ENCODE assay signal across 13 cellular contexts in the genomic region with DNA sequence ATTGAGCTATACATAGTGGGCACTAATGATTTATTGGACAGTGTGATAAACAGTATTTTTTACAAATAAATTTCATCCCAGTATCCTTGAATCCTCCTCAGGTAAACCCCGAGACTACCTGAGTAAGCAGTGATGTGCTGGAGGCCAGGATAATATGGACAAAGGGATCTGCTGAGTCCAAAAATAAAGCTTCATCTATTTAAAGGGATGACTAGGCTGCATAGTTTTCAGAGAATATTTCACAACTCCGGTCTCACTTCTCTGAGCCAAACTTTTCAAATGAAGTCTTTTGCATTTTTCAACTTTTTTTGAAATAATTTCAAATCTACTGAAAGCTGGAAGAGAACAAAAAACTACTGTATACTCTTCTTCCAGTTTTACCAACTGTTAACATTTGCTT. TPM values are rescaled to one million over a fixed set of nuclear protein-coding genes. Genes with fewer than 3 reads are reported as not detected.
DNase-seq lines count a peak whose midpoint lies in the region; ATAC-seq, FAIRE-seq and TF ChIP-seq lines count a peak whose summit lies in the region.
"Had no signal": no experiment of that assay in that cellular context is flagged by ENCODE, and none has a peak within 500 bp of the region (broad histone marks: within the 10 kb centered on the region; RNA-seq: fewer than 3 reads in every experiment).

No MANE protein-coding gene starts in this region.

- FAIRE-seq in K562 (lab: Jason Lieb, UNC), result peak; percentile 49

- TF ChIP-seq POLR2A in K562 (conservative IDR thresholded peaks at IDR 0.05), result no peak

- no peaks in the 10 kb centered on the region for H3K9me3 Mint-ChIP-seq in CD4-positive, CD25-positive, alpha-beta regulatory T cell
- no peaks in the 10 kb centered on the region for H3K9me3 Mint-ChIP-seq in HFFc6
- H3K9me3 Mint-ChIP-seq in activated T-helper 2 cell treated with anti-CD3 and anti-CD28 coated beads, Interferon-gamma antibody, Interleukin-2, Interleukin-4, amounts not matched to agents 10 μg/mL and 5 μg/mL and 100 μg/mL, durations not matched to agents 14 hours and 24 hours and 36 hours, result no peaks in the 10 kb centered on the region
- H3K9me3 Mint-ChIP-seq: CD4-positive, alpha-beta memory T cell had no signal

- no peaks in the 10 kb centered on the region for H3K9me1 ChIP-seq in K562 (ENCODE audit: control insufficient read depth, insufficient read depth, low read length)

- no peak for TF ChIP-seq RAD21 in K562 (CRISPR knock-in tag; conservative IDR thresholded peaks at IDR 0.05 in 1 of 2, IDR thresholded peaks at IDR 0.05 in 1 of 2)
- TF ChIP-seq RAD21 in neural cell (conservative IDR thresholded peaks at IDR 0.05), result no peak

- peaks cover 43% of the 10 kb centered on the region for H3K79me2 ChIP-seq in K562 (ENCODE audit: control insufficient read depth, insufficient read depth, low read length)
- H3K79me2 ChIP-seq in neural cell (replicated peaks; ENCODE audit: insufficient read depth, low read length), result peaks cover 23% of the 10 kb centered on the region

- no peak overlapping the region for H3K27ac ChIP-seq in CD4-positive, CD25-positive, alpha-beta regulatory T cell (ENCODE audit: insufficient read depth, low read length, poor library complexity, severe bottlenecking)
- H3K27ac ChIP-seq in K562 (ENCODE audit: extremely low read depth, low read depth, low read length) (no peak overlapping the region), neural cell (ENCODE audit: low read length) (no peak overlapping the region)
- H3K27ac ChIP-seq: coronary artery, stomach had no signal

- POLR2A ChIA-PET in K562 (lab: Yijun Ruan, JAX), result interaction anchor here (0.7 kb wide), 1 partner anchor 757 kb away, joined by 3 read pairs; no protein-coding TSS in a partner anchor

- no peaks in the 10 kb centered on the region for H4K20me1 ChIP-seq in K562 (replicated peaks; ENCODE audit: control insufficient read depth, insufficient read depth, low read length)
- H4K20me1 ChIP-seq in neural cell (ENCODE audit: insufficient read depth), result no peaks in the 10 kb centered on the region

- no peaks in the 10 kb centered on the region for H3K9me2 ChIP-seq in neural cell (ENCODE audit: insufficient read depth, low read length)

- peak overlapping the region in 3 of 4 donors; percentile 61 to 95 (median 87) for H3K4me3 Mint-ChIP-seq in CD4-positive, CD25-positive, alpha-beta regulatory T cell
- H3K4me3 Mint-ChIP-seq in HFFc6, result peak overlapping the region; percentile 91
- no peak overlapping the region for H3K4me3 Mint-ChIP-seq in activated T-helper 2 cell treated with anti-CD3 and anti-CD28 coated beads, Interferon-gamma antibody, Interleukin-2, Interleukin-4, amounts not matched to agents 10 μg/mL and 5 μg/mL and 100 μg/mL, durations not matched to agents 14 hours and 24 hours and 36 hours (ENCODE audit: low read depth)

- WGBS in K562 (ENCODE audit: insufficient coverage, low coverage, missing lambda C conversion rate), result 91% methylated on average over 2 of the region's 2 CpGs

- H3K9ac ChIP-seq in K562 (ENCODE audit: insufficient read depth in 1 of 2, low read depth in 2 of 2, low read length in 2 of 2) (no peak overlapping the region), neural cell (ENCODE audit: low read length) (no peak overlapping the region)

- intact Hi-C loops in K562 (cut with micrococcal nuclease), result no loop called here
- intact Hi-C loops in activated T-helper 2 cell treated with anti-CD3 and anti-CD28 coated beads, Interferon-gamma antibody, Interleukin-2, Interleukin-4, amounts not matched to agents 10 μg/mL and 5 μg/mL and 100 μg/mL, durations not matched to agents 14 hours and 24 hours and 36 hours (cut with micrococcal nuclease), result no loop called here

- H2AFZ ChIP-seq in K562 (ENCODE audit: low read depth, low read length) (no peak overlapping the region), neural cell (ENCODE audit: low read depth, low read length) (no peak overlapping the region)

- no peak for DNase-seq in CD4-positive, CD25-positive, alpha-beta regulatory T cell
- DNase-seq in HFFc6 (peak; percentile 43), K562 (ENCODE audit: extremely low read depth in 1 of 4, low spot score in 3 of 4) (no peak), NOMO-1 (lab: John Stamatoyannopoulos, UW; ENCODE audit: unreplicated experiment in 2 of 2) (no peak), NCI-H1930 (lab: John Stamatoyannopoulos, UW) (no peak)
- DNase-seq in activated T-helper 2 cell treated with anti-CD3 and anti-CD28 coated beads, Interferon-gamma antibody, Interleukin-2, Interleukin-4, amounts not matched to agents 10 μg/mL and 5 μg/mL and 100 μg/mL, durations not matched to agents 14 hours and 24 hours and 36 hours (ENCODE audit: low spot score), result no peak
- DNase-seq: CD4-positive, alpha-beta memory T cell; foreskin melanocyte; NCI-H1436; stomach had no signal

- no peak for ATAC-seq in CD4-positive, CD25-positive, alpha-beta regulatory T cell (ENCODE audit: low read depth in 2 of 2)
- no peak for ATAC-seq in K562
- no peak for ATAC-seq in activated CD4-positive, CD25-positive, alpha-beta regulatory T cell treated with anti-CD3 and anti-CD28 coated beads, Interleukin-2, amount 50 U/mL, for 24 hours

- H3K4me2 ChIP-seq in K562 (ENCODE audit: insufficient read depth, low read length) (no peak overlapping the region), neural cell (ENCODE audit: low read length) (peak overlapping the region; percentile 24)

- H3K4me1 ChIP-seq in CD4-positive, CD25-positive, alpha-beta regulatory T cell (ENCODE audit: control insufficient read depth, insufficient read depth, low read length, poor library complexity, severe bottlenecking), result peaks cover 20% of the 10 kb centered on the region
- peaks cover 7 to 11% of the 10 kb centered on the region in 2 experiments; a peak in 4 of 5 replicates for H3K4me1 ChIP-seq in K562 (replicated peaks in 1 of 2; ENCODE audit: control insufficient read depth in 2 of 2, insufficient read depth in 2 of 2, low read length in 2 of 2)

- H3K36me3 Mint-ChIP-seq in CD4-positive, CD25-positive, alpha-beta regulatory T cell, result no peaks in the 10 kb centered on the region
- 0 out of 2 replicates have a peak, but pooled peaks cover 6% of the 10 kb centered on the region for H3K36me3 Mint-ChIP-seq in HFFc6 (ENCODE audit: low read depth)
- H3K36me3 Mint-ChIP-seq in activated T-helper 2 cell treated with anti-CD3 and anti-CD28 coated beads, Interferon-gamma antibody, Interleukin-2, Interleukin-4, amounts not matched to agents 10 μg/mL and 5 μg/mL and 100 μg/mL, durations not matched to agents 14 hours and 24 hours and 36 hours (ENCODE audit: low read depth), result no peaks in the 10 kb centered on the region

- TF ChIP-seq EP300 in K562 (IDR thresholded peaks at IDR 0.05; ENCODE audit: low read length), result no peak
- TF ChIP-seq EP300 in neural cell (conservative IDR thresholded peaks at IDR 0.05; ENCODE audit: poor library complexity, severe bottlenecking), result no peak

- H3K27me3 Mint-ChIP-seq in CD4-positive, CD25-positive, alpha-beta regulatory T cell, result peaks cover 4% of the 10 kb centered on the region
- peaks cover 5% of the 10 kb centered on the region for H3K27me3 Mint-ChIP-seq in HFFc6 (ENCODE audit: insufficient read depth)
- no peaks in the 10 kb centered on the region for H3K27me3 Mint-ChIP-seq in activated T-helper 2 cell treated with anti-CD3 and anti-CD28 coated beads, Interferon-gamma antibody, Interleukin-2, Interleukin-4, amounts not matched to agents 10 μg/mL and 5 μg/mL and 100 μg/mL, durations not matched to agents 14 hours and 24 hours and 36 hours (ENCODE audit: low read depth)
- H3K27me3 Mint-ChIP-seq: CD4-positive, alpha-beta memory T cell had no signal

- TF ChIP-seq CTCF in HFFc6 (IDR thresholded peaks at IDR 0.05), result no peak
- no peak for TF ChIP-seq CTCF in K562 (IDR thresholded peaks at IDR 0.05 in 2 of 3, conservative IDR thresholded peaks at IDR 0.05 in 1 of 3; ENCODE audit: insufficient read depth in 2 of 3, low read depth in 1 of 3, low read length in 3 of 3)
- TF ChIP-seq CTCF in neural cell (IDR thresholded peaks at IDR 0.05; ENCODE audit: poor library complexity, severe bottlenecking), result no peak

- CTCF ChIA-PET in K562 (lab: Yijun Ruan, JAX; ENCODE audit: low intra/inter-chr PET ratio), result no interaction called here

- H3K27ac Mint-ChIP-seq in CD4-positive, CD25-positive, alpha-beta regulatory T cell, result no peak overlapping the region
- H3K27ac Mint-ChIP-seq in HFFc6, result peak overlapping the region; percentile 93
- no peak overlapping the region for H3K27ac Mint-ChIP-seq in activated T-helper 2 cell treated with anti-CD3 and anti-CD28 coated beads, Interferon-gamma antibody, Interleukin-2, Interleukin-4, amounts not matched to agents 10 μg/mL and 5 μg/mL and 100 μg/mL, durations not matched to agents 14 hours and 24 hours and 36 hours

- H3K9me3 ChIP-seq in CD4-positive, CD25-positive, alpha-beta regulatory T cell (ENCODE audit: control insufficient read depth in 2 of 2, low read length in 2 of 2), result no peaks in the 10 kb centered on the region
- H3K9me3 ChIP-seq in K562 (replicated peaks; ENCODE audit: control insufficient read depth, insufficient read depth, low read depth, low read length), result no peaks in the 10 kb centered on the region
- no peaks in the 10 kb centered on the region for H3K9me3 ChIP-seq in neural cell (ENCODE audit: low read length)
- H3K9me3 ChIP-seq: stomach had no signal

- in situ Hi-C loops in K562 (cut with MboI), result no loop called here

- H3K36me3 ChIP-seq in CD4-positive, CD25-positive, alpha-beta regulatory T cell (ENCODE audit: control insufficient read depth, insufficient read depth, low read length), result no peaks in the 10 kb centered on the region
- peaks cover 11% of the 10 kb centered on the region for H3K36me3 ChIP-seq in K562 (ENCODE audit: control insufficient read depth, insufficient read depth, low read length)
- H3K36me3 ChIP-seq in neural cell (ENCODE audit: insufficient read depth, low read length), result no peaks in the 10 kb centered on the region
- H3K36me3 ChIP-seq: stomach had no signal

- no peaks in the 10 kb centered on the region for H3K27me3 ChIP-seq in CD4-positive, CD25-positive, alpha-beta regulatory T cell (ENCODE audit: control insufficient read depth, insufficient read depth, low read length)
- H3K27me3 ChIP-seq in K562 (ENCODE audit: control insufficient read depth in 2 of 2, insufficient read depth in 2 of 2, low read length in 2 of 2), result peaks cover 0 to 7% of the 10 kb centered on the region in 2 experiments; a peak in 1 of 5 replicates
- H3K27me3 ChIP-seq in neural cell (ENCODE audit: insufficient read depth, low read depth, low read length), result no peaks in the 10 kb centered on the region
- H3K27me3 ChIP-seq: stomach had no signal

- peak overlapping the region; percentile 88 for H3K4me3 ChIP-seq in CD4-positive, CD25-positive, alpha-beta regulatory T cell (ENCODE audit: low read depth, low read length)
- H3K4me3 ChIP-seq in K562 (no peak overlapping the region), neural cell (ENCODE audit: low read length) (peak overlapping the region; percentile 99)
- H3K4me3 ChIP-seq: coronary artery, stomach had no signal

- H3K4me1 Mint-ChIP-seq in CD4-positive, CD25-positive, alpha-beta regulatory T cell, result peaks cover 8 to 30% (median 17%) of the 10 kb centered on the region in 4 donors
- H3K4me1 Mint-ChIP-seq in HFFc6 (ENCODE audit: low read depth), result peaks cover 24% of the 10 kb centered on the region
- H3K4me1 Mint-ChIP-seq in activated T-helper 2 cell treated with anti-CD3 and anti-CD28 coated beads, Interferon-gamma antibody, Interleukin-2, Interleukin-4, amounts not matched to agents 10 μg/mL and 5 μg/mL and 100 μg/mL, durations not matched to agents 14 hours and 24 hours and 36 hours (ENCODE audit: low read depth), result peaks cover 18% of the 10 kb centered on the region

- H3F3A ChIP-seq in neural cell (ENCODE audit: insufficient read depth, low read length, poor library complexity, severe bottlenecking), result peaks cover 3% of the 10 kb centered on the region

- no TSS peak for BruUV-seq in K562 (replicated peaks; lab: Mats Ljungman, UMichigan)

RNA-seq across cellular contexts. Expression of a gene that starts 2.5 kb away (rescaled TPM):
- total RNA-seq in CD4-positive, CD25-positive, alpha-beta regulatory T cell, result 6.8 TPM
- 1 to 10 TPM; 4.8 to 8.1 (median 6.5) TPM for polyA plus RNA-seq in CD4-positive, CD25-positive, alpha-beta regulatory T cell
- total RNA-seq in HFFc6 (2021; fragmentation: NEBNext Ultra II Directional; extraction: Animal tissue kit (Norgen Biotek cat#: 25700)), result 10 to 100 TPM in 2 of 6 experiments, 1 to 10 TPM in 4; 7.5 to 13.8 (median 9.2) TPM
- 64.2 and 84.6 TPM in 2 replicates for total RNA-seq in K562 (2011; cell fraction: chromatin; rRNA removed; ENCODE audit: low replicate concordance)
- total RNA-seq in K562 (2011; cell fraction: nucleolus; rRNA removed), result 34.0 and 34.7 TPM in 2 replicates
- 55.1 and 61.2 TPM in 2 replicates for total RNA-seq in K562 (2011; cell fraction: nucleoplasm; rRNA removed)
- 11.4 and 12.4 TPM in 2 replicates for total RNA-seq in K562 (2014; rRNA removed)
- total RNA-seq in K562 (2014; rRNA removed; fragmentation: Illumina TruSeq; extraction: Trizol), result 19.7 and 21.3 TPM in 2 replicates
- total RNA-seq in K562 (2015; rRNA removed; fragmentation: Illumina TruSeq; extraction: Trizol), result 17.8 and 19.7 TPM in 2 replicates
- 24.4 and 24.8 TPM in 2 replicates for total RNA-seq in K562 (2021)
- polyA plus RNA-seq in K562 (2011; rRNA removed), result 17.5 and 30.8 TPM in 2 replicates
- 18.8 and 22.4 TPM in 2 replicates for polyA plus RNA-seq in K562 (2011; cell fraction: cytosol; rRNA removed)
- polyA plus RNA-seq in K562 (2011; cell fraction: nucleus; rRNA removed), result 25.9 and 29.1 TPM in 2 replicates
- polyA plus RNA-seq in K562 (2012), result 9.8 and 16.1 TPM in 2 replicates
- polyA plus RNA-seq in K562 (2014; fragmentation: Illumina TruSeq; extraction: Trizol), result 24.8 and 25.7 TPM in 2 replicates
- 1 to 10 TPM; 5.0 to 5.4 TPM for polyA plus RNA-seq in K562 (2014; fragmentation: Nextera tagmentation; extraction: Ambion mirVana)
- polyA plus RNA-seq in K562 (2014; rRNA removed), result 24.1 and 28.6 TPM in 2 replicates
- 33.8 and 39.2 TPM in 2 replicates for polyA minus RNA-seq in K562 (2011; rRNA and poly(A)+ RNA removed)
- 9.5 and 14.7 TPM in 2 replicates for polyA minus RNA-seq in K562 (2011; cell fraction: cytosol; rRNA and poly(A)+ RNA removed)
- 32.0 and 32.6 TPM in 2 replicates for polyA minus RNA-seq in K562 (2011; cell fraction: nucleus; rRNA and poly(A)+ RNA removed)
- polyA plus RNA-seq in neural cell, result 26.4 and 26.7 TPM in 2 replicates
- 35.1 and 38.4 TPM in 2 replicates for polyA minus RNA-seq in neural cell
- total RNA-seq in activated T-helper 2 cell treated with anti-CD3 and anti-CD28 coated beads, Interferon-gamma antibody, Interleukin-2, Interleukin-4, amounts not matched to agents 10 μg/mL and 5 μg/mL and 100 μg/mL, durations not matched to agents 14 hours and 24 hours and 36 hours, result 9.6 and 10.2 TPM in 2 replicates
